Comparison of ENCODE assay signal across 12 cellular contexts in genomic region chr4:177315767-177316490, GRCh38. TPM values are rescaled to one million over a fixed set of nuclear protein-coding genes. Genes with fewer than 3 reads are reported as not detected.
DNase-seq lines count a peak whose midpoint lies in the region; ATAC-seq, FAIRE-seq and TF ChIP-seq lines count a peak whose summit lies in the region.
"Had no signal": no experiment of that assay in that cellular context is flagged by ENCODE, and none has a peak within 500 bp of the region (broad histone marks: within the 10 kb centered on the region; RNA-seq: fewer than 3 reads in every experiment).

No MANE protein-coding gene starts in this region.

- H3K4me1 Mint-ChIP-seq in T-helper 2 cell treated with Interferon-gamma antibody and Interleukin-4, amounts not matched to agents 5 μg/mL and 100 μg/mL, for 36 hours (ENCODE audit: low read depth), result peaks cover 81% of the 10 kb centered on the region
- H3K4me1 Mint-ChIP-seq in natural killer cell treated with Interleukin-12 subunit alpha and Interleukin-12 subunit beta and Interleukin-15 and Interleukin-18, amount 100 ng/mL, for 72 hours (ENCODE audit: low read depth in 2 of 2), result peaks cover 8 to 32% of the 10 kb centered on the region in 2 donors

- FAIRE-seq in RCC 7860 (lab: Jason Lieb, UNC), result no peak

- peak overlapping the region; percentile 84 for H3K27ac Mint-ChIP-seq in T-helper 2 cell treated with Interferon-gamma antibody and Interleukin-4, amounts not matched to agents 5 μg/mL and 100 μg/mL, for 36 hours
- H3K27ac Mint-ChIP-seq in natural killer cell treated with Interleukin-12 subunit alpha and Interleukin-12 subunit beta and Interleukin-15 and Interleukin-18, amount 100 ng/mL, for 72 hours, result peak overlapping the region in 1 of 2 donors; percentile 51

- H3K27me3 Mint-ChIP-seq in T-helper 2 cell treated with Interferon-gamma antibody and Interleukin-4, amounts not matched to agents 5 μg/mL and 100 μg/mL, for 36 hours (ENCODE audit: low read depth), result no peaks in the 10 kb centered on the region
- H3K27me3 Mint-ChIP-seq in natural killer cell treated with Interleukin-12 subunit alpha and Interleukin-12 subunit beta and Interleukin-15 and Interleukin-18, amount 100 ng/mL, for 72 hours, result no peaks in the 10 kb centered on the region

- no peak overlapping the region for H3K4me3 ChIP-seq in HEK293 (ENCODE audit: low read depth, low read length)
- H3K4me3 ChIP-seq: right atrium auricular region had no signal

- peak overlapping the region; percentile 76 for H3K4me3 Mint-ChIP-seq in T-helper 2 cell treated with Interferon-gamma antibody and Interleukin-4, amounts not matched to agents 5 μg/mL and 100 μg/mL, for 36 hours
- peak overlapping the region; percentile 74 for H3K4me3 Mint-ChIP-seq in natural killer cell treated with Interleukin-12 subunit alpha and Interleukin-12 subunit beta and Interleukin-15 and Interleukin-18, amount 100 ng/mL, for 72 hours

- ATAC-seq in activated CD4-positive, CD25-positive, alpha-beta regulatory T cell treated with anti-CD3 and anti-CD28 coated beads, Interleukin-2, amount 50 U/mL, for 24 hours, result peak; percentile 65 to 69
- no peak for ATAC-seq in natural killer cell treated with Interleukin-12 subunit alpha and Interleukin-12 subunit beta and Interleukin-15 and Interleukin-18, amount 100 ng/mL, for 72 hours
- ATAC-seq: left cardiac atrium had no signal

- no peaks in the 10 kb centered on the region for H3K9me3 Mint-ChIP-seq in T-helper 2 cell treated with Interferon-gamma antibody and Interleukin-4, amounts not matched to agents 5 μg/mL and 100 μg/mL, for 36 hours
- no peaks in the 10 kb centered on the region for H3K9me3 Mint-ChIP-seq in natural killer cell treated with Interleukin-12 subunit alpha and Interleukin-12 subunit beta and Interleukin-15 and Interleukin-18, amount 100 ng/mL, for 72 hours

- H3K27ac ChIP-seq in HEK293 (ENCODE audit: extremely low read depth, low read depth, low read length), result no peak overlapping the region
- H3K27ac ChIP-seq: right atrium auricular region had no signal

- H3K36me3 Mint-ChIP-seq in T-helper 2 cell treated with Interferon-gamma antibody and Interleukin-4, amounts not matched to agents 5 μg/mL and 100 μg/mL, for 36 hours (ENCODE audit: low read depth), result peaks cover 60% of the 10 kb centered on the region
- H3K36me3 Mint-ChIP-seq in natural killer cell treated with Interleukin-12 subunit alpha and Interleukin-12 subunit beta and Interleukin-15 and Interleukin-18, amount 100 ng/mL, for 72 hours, result peaks cover 4% of the 10 kb centered on the region

- TF ChIP-seq CTCF in HEK293 (tag by site-specific recombination; IDR thresholded peaks at IDR 0.05), result no peak

- H3K9me3 ChIP-seq in HEK293 (ENCODE audit: control insufficient read depth, insufficient read depth, low read depth, low read length), result no peaks in the 10 kb centered on the region
- H3K9me3 ChIP-seq: right atrium auricular region had no signal

- H3K36me3 ChIP-seq in HEK293 (ENCODE audit: control insufficient read depth in 2 of 2, insufficient read depth in 1 of 2, low read length in 2 of 2), result no peaks in the 10 kb centered on the region; a peak in 1 of 3 replicates
- H3K36me3 ChIP-seq: right atrium auricular region had no signal

- CTCF ChIA-PET in HEK293 (lab: Yijun Ruan, JAX), result interaction anchor here (0.6 kb wide), 1 partner anchor 24 kb away, joined by 3 read pairs; no protein-coding TSS in a partner anchor

- H3K4me1 ChIP-seq in HEK293 (ENCODE audit: control insufficient read depth, insufficient read depth, low read length), result peaks cover 11% of the 10 kb centered on the region
- H3K4me1 ChIP-seq: right atrium auricular region had no signal

- POLR2A ChIA-PET in HEK293 (lab: Yijun Ruan, JAX), result no interaction called here

- DNase-seq in activated CD4-positive, CD25-positive, alpha-beta regulatory T cell treated with anti-CD3 and anti-CD28 coated beads, Interleukin-2, amount 50 U/mL, for 72 hours, result no peak
- DNase-seq in T-helper 2 cell treated with Interferon-gamma antibody and Interleukin-4, amounts not matched to agents 5 μg/mL and 100 μg/mL, for 36 hours (ENCODE audit: low spot score), result no peak
- no peak for DNase-seq in natural killer cell treated with Interleukin-12 subunit alpha and Interleukin-12 subunit beta and Interleukin-15 and Interleukin-18, amount 100 ng/mL, for 72 hours (ENCODE audit: low spot score)
- DNase-seq in RCC 7860 (ENCODE audit: low spot score), result no peak
- no peak for DNase-seq in COLO829 (ENCODE audit: low spot score)
- DNase-seq in RPMI8226, result no peak
- DNase-seq: H7, left cardiac atrium, NCI-H446 had no signal

TF ChIP-seq in HEK293, 187 proteins besides CTCF, POLR2A, EP300 and RAD21:
- TF ChIP-seq ZNF146 (tag by site-specific recombination; IDR thresholded peaks at IDR 0.05) (no peak), ZNF274 (IDR thresholded peaks at IDR 0.05; ENCODE audit: low read length) (no peak), ZNF274 (tag by site-specific recombination; IDR thresholded peaks at IDR 0.05; ENCODE audit: borderline replicate concordance) (no peak), MYNN (tag by site-specific recombination; IDR thresholded peaks at IDR 0.05; ENCODE audit: borderline replicate concordance) (no peak), OSR2 (tag by site-specific recombination; IDR thresholded peaks at IDR 0.05) (peak; percentile 68), ZNF596 (tag by site-specific recombination; IDR thresholded peaks at IDR 0.05) (no peak), ZNF621 (tag by site-specific recombination; IDR thresholded peaks at IDR 0.05) (no peak), ZNF184 (tag by site-specific recombination; IDR thresholded peaks at IDR 0.05) (no peak), ZNF513 (tag by site-specific recombination; IDR thresholded peaks at IDR 0.05) (no peak), ZBTB21 (tag by site-specific recombination; IDR thresholded peaks at IDR 0.05) (no peak), PRDM6 (tag by site-specific recombination; IDR thresholded peaks at IDR 0.05) (peak; percentile 56; the same call in 1 of the 2 replicates), ZSCAN5A (tag by site-specific recombination; IDR thresholded peaks at IDR 0.05) (no peak), ZBTB44 (tag by site-specific recombination; IDR thresholded peaks at IDR 0.05) (0 out of 2 replicates have a peak, but pooled peaks have one; percentile 10), ZNF366 (tag by site-specific recombination; conservative IDR thresholded peaks at IDR 0.05) (no peak), WT1 (tag by site-specific recombination; IDR thresholded peaks at IDR 0.05) (peak; percentile 81), HOXC10 (CRISPR knock-in tag; IDR thresholded peaks at IDR 0.05) (no peak)

RNA-seq across cellular contexts. Expression of gene NEIL3, which starts 6.3 kb away (rescaled TPM):
- 10 to 100 TPM in 1 of 2 donors, 1 to 10 TPM in 1; 5.9 to 11.8 TPM for total RNA-seq in natural killer cell treated with Interleukin-12 subunit alpha and Interleukin-12 subunit beta and Interleukin-15 and Interleukin-18, amount 100 ng/mL, for 72 hours

Comparison
In these comparisons a context has a peak if more than half of its experiments do, and no peak if none do; other contexts are left out.
1. ATAC-seq: peak in activated CD4-positive, CD25-positive, alpha-beta regulatory T cell treated with anti-CD3 and anti-CD28 coated beads, Interleukin-2, amount 50 U/mL, for 24 hours (2 of 2); none in natural killer cell treated with Interleukin-12 subunit alpha and Interleukin-12 subunit beta and Interleukin-15 and Interleukin-18, amount 100 ng/mL, for 72 hours (0 of 2).